ENCODE assay signal across 9 cellular contexts in genomic region chr3:184315506-184315867, GRCh38. TPM values are rescaled to one million over a fixed set of nuclear protein-coding genes. Genes with fewer than 3 reads are reported as not detected.
A peak's percentile ranks its signal among the peaks of the same experiment; 100 is the strongest.
DNase-seq lines count a peak whose midpoint lies in the region; ATAC-seq and TF ChIP-seq lines count a peak whose summit lies in the region.
"Had no signal": no experiment of that assay in that cellular context is flagged by ENCODE, and none has a peak within 500 bp of the region (broad histone marks: within the 10 kb centered on the region; RNA-seq: fewer than 3 reads in every experiment).

No MANE protein-coding gene starts in this region.

- H3K4me2 ChIP-seq in HCT116 (ENCODE audit: low read length), result peak overlapping the region; percentile 82

- H4K20me1 ChIP-seq in HCT116 (ENCODE audit: insufficient read depth), result peaks cover 22% of the 10 kb centered on the region; the same call in 1 of the 2 replicates

- POLR2A ChIA-PET in HCT116 (lab: Charles Lee), result no interaction called here
- POLR2A ChIA-PET in activated CD4-positive, alpha-beta memory T cell treated with anti-CD3 and anti-CD28 coated beads for 36 hours (lab: Charles Lee), result interaction anchor here (0.6 to 1.9 kb wide), 3 partner anchors 9 to 17 kb away, joined by 3 to 6 read pairs (median 3); no protein-coding TSS in a partner anchor

- TF ChIP-seq CTCF in Calu3 (IDR thresholded peaks at IDR 0.05; ENCODE audit: unreplicated experiment) (no peak), HCT116 (IDR thresholded peaks at IDR 0.05 in 2 of 3, conservative IDR thresholded peaks at IDR 0.05 in 1 of 3; ENCODE audit: borderline replicate concordance in 1 of 3, insufficient read depth in 1 of 3, low read depth in 2 of 3, low read length in 2 of 3) (no peak)

- no peaks in the 10 kb centered on the region for H3K9me3 Mint-ChIP-seq in Calu3 (ENCODE audit: low read depth, unreplicated experiment)
- no peaks in the 10 kb centered on the region for H3K9me3 Mint-ChIP-seq in activated CD4-positive, alpha-beta memory T cell treated with anti-CD3 and anti-CD28 coated beads for 36 hours

- peak overlapping the region; percentile 61 for H3K27ac Mint-ChIP-seq in Calu3 (ENCODE audit: unreplicated experiment)
- peak overlapping the region; percentile 93 for H3K27ac Mint-ChIP-seq in activated CD4-positive, alpha-beta memory T cell treated with anti-CD3 and anti-CD28 coated beads for 36 hours

- BruUV-seq in Calu3 (replicated peaks; lab: Mats Ljungman, UMichigan), result no TSS peak
- no TSS peak for BruUV-seq in HCT116 (replicated peaks; lab: Mats Ljungman, UMichigan)

- intact Hi-C loops in Calu3 (cut with micrococcal nuclease; ENCODE audit: unreplicated experiment) (no loop called here), HCT116 (cut with micrococcal nuclease) (loop anchor here (2.0 kb wide), 1 partner anchor 47 kb away; no protein-coding TSS in a partner anchor)
- intact Hi-C loops in activated CD4-positive, alpha-beta memory T cell treated with anti-CD3 and anti-CD28 coated beads for 36 hours (cut with micrococcal nuclease), result loop anchor here (1.0 kb wide), 1 partner anchor 20 kb away; no protein-coding TSS in a partner anchor

- H2AFZ ChIP-seq in HCT116 (ENCODE audit: low read depth, low read length, poor library complexity, severe bottlenecking), result no peak overlapping the region

- H3K4me1 ChIP-seq in HCT116 (ENCODE audit: control insufficient read depth in 1 of 2, insufficient read depth in 2 of 2, low read length in 2 of 2), result peaks cover 44 to 58% of the 10 kb centered on the region in 2 experiments
- peaks cover 8% of the 10 kb centered on the region for H3K4me1 ChIP-seq in iPS-15b (ENCODE audit: control insufficient read depth, insufficient read depth, low read length)
- peaks cover 16 to 57% (median 51%) of the 10 kb centered on the region in 5 donors for H3K4me1 ChIP-seq in subcutaneous abdominal adipose tissue (ENCODE audit: control insufficient read depth in 5 of 5, insufficient read depth in 5 of 5, low read length in 5 of 5)

- H3K36me3 ChIP-seq in HCT116 (ENCODE audit: control insufficient read depth in 1 of 2, insufficient read depth in 2 of 2, low read length in 2 of 2) (peaks cover 4 to 28% of the 10 kb centered on the region in 2 experiments; a peak in 2 of 4 replicates), iPS-15b (ENCODE audit: control insufficient read depth, insufficient read depth, low read length) (peaks cover 22% of the 10 kb centered on the region), subcutaneous abdominal adipose tissue (ENCODE audit: control insufficient read depth in 5 of 5, insufficient read depth in 5 of 5, low read length in 5 of 5) (peaks cover 0 to 25% (median 18%) of the 10 kb centered on the region in 5 donors)

- no peaks in the 10 kb centered on the region for H3K27me3 Mint-ChIP-seq in Calu3 (ENCODE audit: unreplicated experiment)
- H3K27me3 Mint-ChIP-seq in activated CD4-positive, alpha-beta memory T cell treated with anti-CD3 and anti-CD28 coated beads for 36 hours, result no peaks in the 10 kb centered on the region

- H3K9me3 ChIP-seq in HCT116 (ENCODE audit: control insufficient read depth in 1 of 2, insufficient read depth in 1 of 2, low read depth in 1 of 2, low read length in 2 of 2), result no peaks in the 10 kb centered on the region
- no peaks in the 10 kb centered on the region for H3K9me3 ChIP-seq in iPS-15b (ENCODE audit: control insufficient read depth, insufficient read depth, low read length)
- H3K9me3 ChIP-seq in subcutaneous abdominal adipose tissue (ENCODE audit: control insufficient read depth in 5 of 5, low read length in 5 of 5), result no peaks in the 10 kb centered on the region

- no peaks in the 10 kb centered on the region for H3K9me2 ChIP-seq in HCT116 (ENCODE audit: insufficient read depth)

- H3K27ac ChIP-seq in HCT116 (ENCODE audit: low read depth, low read length), result peak overlapping the region; percentile 87
- peak overlapping the region; percentile 96 for H3K27ac ChIP-seq in subcutaneous abdominal adipose tissue (ENCODE audit: low read depth, low read length)

- CTCF ChIA-PET in Calu3 (lab: Charles Lee), result interaction anchor here (0.6 to 0.9 kb wide), 2 partner anchors 87 to 141 kb away, joined by 3 to 6 read pairs; no protein-coding TSS in a partner anchor
- CTCF ChIA-PET in HCT116 (lab: Charles Lee), result no interaction called here
- CTCF ChIA-PET in activated CD4-positive, alpha-beta memory T cell treated with anti-CD3 and anti-CD28 coated beads for 36 hours (lab: Charles Lee), result interaction anchor here (1.5 kb wide), 1 partner anchor 38 kb away, joined by 4 read pairs; no protein-coding TSS in a partner anchor

- H3K4me3 ChIP-seq in HCT116 (replicated peaks in 1 of 2; ENCODE audit: low read depth in 1 of 2, low read length in 2 of 2) (peak overlapping the region; percentile 94 to 98), iPS-15b (ENCODE audit: low read depth, low read length) (peak overlapping the region; percentile 90), subcutaneous abdominal adipose tissue (ENCODE audit: low read depth in 1 of 5, low read length in 5 of 5) (peak overlapping the region; percentile 79 to 96 (median 90))

- peaks cover 66% of the 10 kb centered on the region for H3K36me3 Mint-ChIP-seq in Calu3 (ENCODE audit: insufficient read depth, unreplicated experiment)
- H3K36me3 Mint-ChIP-seq in activated CD4-positive, alpha-beta memory T cell treated with anti-CD3 and anti-CD28 coated beads for 36 hours, result peaks cover 34% of the 10 kb centered on the region

- H3K79me2 ChIP-seq in HCT116 (ENCODE audit: insufficient read depth, low read length), result peaks cover 58% of the 10 kb centered on the region

- peak overlapping the region; percentile 99 for H3K9ac ChIP-seq in HCT116 (ENCODE audit: low read length)
- peak overlapping the region; percentile 88 for H3K9ac ChIP-seq in iPS-15b (ENCODE audit: low read depth, low read length)
- H3K9ac ChIP-seq in subcutaneous abdominal adipose tissue (ENCODE audit: low read length in 5 of 5), result peak overlapping the region; percentile 95 to 96 (median 96)

- RAD21 ChIA-PET in HCT116 (lab: Charles Lee; ENCODE audit: low non-redundant PET in 1 of 2, low total read pairs in 2 of 2, uncharacterized antibody in 2 of 2, unreplicated experiment in 2 of 2), result no interaction called here

- no peak for TF ChIP-seq RAD21 in HCT116 (IDR thresholded peaks at IDR 0.05; ENCODE audit: low read depth)

- no peak for TF ChIP-seq POLR2A in HCT116 (IDR thresholded peaks at IDR 0.05; ENCODE audit: borderline replicate concordance, extremely low read depth, insufficient read depth, insufficient read length)

- H3K4me1 Mint-ChIP-seq in Calu3 (ENCODE audit: low read depth, unreplicated experiment), result peaks cover 37% of the 10 kb centered on the region
- peaks cover 34% of the 10 kb centered on the region for H3K4me1 Mint-ChIP-seq in activated CD4-positive, alpha-beta memory T cell treated with anti-CD3 and anti-CD28 coated beads for 36 hours (ENCODE audit: low read depth)

- no peak for ATAC-seq in HCT116

- DNase-seq in Calu3 (no peak), HCT116 (ENCODE audit: low read depth, low spot score) (no peak), NCI-H345 (lab: John Stamatoyannopoulos, UW) (no peak), GDM1 (lab: John Stamatoyannopoulos, UW) (no peak), COLO829 (ENCODE audit: low spot score) (no peak)
- DNase-seq in activated CD4-positive, alpha-beta memory T cell treated with anti-CD3 and anti-CD28 coated beads for 36 hours, result no peak

- H3K4me3 Mint-ChIP-seq in Calu3 (ENCODE audit: low read depth, unreplicated experiment), result peak overlapping the region; percentile 68
- peak overlapping the region; percentile 86 for H3K4me3 Mint-ChIP-seq in activated CD4-positive, alpha-beta memory T cell treated with anti-CD3 and anti-CD28 coated beads for 36 hours

- no peaks in the 10 kb centered on the region for H3K27me3 ChIP-seq in HCT116 (ENCODE audit: insufficient read depth, low read length)
- H3K27me3 ChIP-seq in iPS-15b (ENCODE audit: control insufficient read depth, insufficient read depth, low read length), result no peaks in the 10 kb centered on the region
- no peaks in the 10 kb centered on the region for H3K27me3 ChIP-seq in subcutaneous abdominal adipose tissue (ENCODE audit: control insufficient read depth in 5 of 5, insufficient read depth in 4 of 5, low read length in 5 of 5)

TF ChIP-seq in HCT116, 20 proteins besides CTCF, POLR2A, EP300 and RAD21 (continues in another document):
- TF ChIP-seq EZH2phosphoT487 (IDR thresholded peaks at IDR 0.05; ENCODE audit: borderline replicate concordance), result no peak
- no peak for TF ChIP-seq CEBPB (IDR thresholded peaks at IDR 0.05; ENCODE audit: low read depth)
- TF ChIP-seq CBX3 (IDR thresholded peaks at IDR 0.05; ENCODE audit: low read depth), result no peak

RNA-seq across cellular contexts. Expression of gene EIF4G1, which starts 1.1 kb away (rescaled TPM):
- total RNA-seq in Calu3 (2022), result 662 and 673 TPM in 2 replicates
- 496 TPM for total RNA-seq in HCT116 (2021; ENCODE audit: unreplicated experiment)
- polyA plus RNA-seq in HCT116 (2012), result 272 and 284 TPM in 2 replicates
- 100 to 1,000 TPM; 410 to 432 TPM for total RNA-seq in activated CD4-positive, alpha-beta memory T cell treated with anti-CD3 and anti-CD28 coated beads for 36 hours

RNA-seq across cellular contexts. Expression of gene PSMD2, which starts 16.4 kb away (rescaled TPM):
- total RNA-seq in Calu3 (2022) (513 and 530 TPM in 2 replicates), HCT116 (2021; ENCODE audit: unreplicated experiment) (402 TPM)
- 346 and 369 TPM in 2 replicates for polyA plus RNA-seq in HCT116 (2012)
- total RNA-seq in activated CD4-positive, alpha-beta memory T cell treated with anti-CD3 and anti-CD28 coated beads for 36 hours, result 100 to 1,000 TPM; 246 to 257 TPM

RNA-seq across cellular contexts. Expression of gene FAM131A, which starts 21.9 kb away (rescaled TPM):
- total RNA-seq in Calu3 (2022) (24.4 and 29.2 TPM in 2 replicates), HCT116 (2021; ENCODE audit: unreplicated experiment) (17.8 TPM)
- 16.5 and 18.7 TPM in 2 replicates for polyA plus RNA-seq in HCT116 (2012)
- 1 to 10 TPM; 7.0 to 8.9 TPM for total RNA-seq in activated CD4-positive, alpha-beta memory T cell treated with anti-CD3 and anti-CD28 coated beads for 36 hours

RNA-seq across cellular contexts. Expression of gene ECE2, which starts 39.7 kb away (rescaled TPM):
- total RNA-seq in Calu3 (2022) (not detected in 2 replicates), HCT116 (2021; ENCODE audit: unreplicated experiment) (not detected)
- polyA plus RNA-seq in HCT116 (2012), result 0.02 TPM in 1 of 2 replicates, not detected in the other
- not detected for total RNA-seq in activated CD4-positive, alpha-beta memory T cell treated with anti-CD3 and anti-CD28 coated beads for 36 hours
- total RNA-seq: M059J had no signal

RNA-seq across cellular contexts. Expression of gene CLCN2, which starts 45.9 kb away (rescaled TPM):
- total RNA-seq in Calu3 (2022) (22.9 and 25.3 TPM in 2 replicates), HCT116 (2021; ENCODE audit: unreplicated experiment) (21.6 TPM)
- polyA plus RNA-seq in HCT116 (2012), result 11.5 and 13.5 TPM in 2 replicates
- total RNA-seq in activated CD4-positive, alpha-beta memory T cell treated with anti-CD3 and anti-CD28 coated beads for 36 hours, result 1 to 10 TPM; 3.2 to 3.7 TPM
